10 cellular contexts compared by ENCODE assay signal in the genomic region with DNA sequence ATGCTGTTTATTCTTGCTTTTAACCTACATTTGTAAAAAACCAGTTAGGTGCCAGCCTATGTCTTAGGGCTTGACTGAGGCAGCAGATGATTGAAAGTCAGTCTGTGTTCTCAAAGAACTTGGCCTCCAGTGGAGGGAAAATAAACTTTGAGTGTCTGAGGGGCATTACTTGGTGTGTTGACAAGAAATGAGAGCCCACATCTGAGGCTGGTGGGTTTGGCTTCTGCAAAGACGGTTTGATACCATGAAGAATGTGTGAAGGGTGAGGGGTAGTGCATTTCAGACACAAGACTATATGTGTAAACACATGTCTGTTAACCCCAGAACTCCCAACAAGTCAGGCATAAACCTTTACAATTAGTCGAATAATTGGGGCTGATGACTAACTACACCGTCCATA.
"Had no signal": no experiment of that assay in that cellular context is flagged by ENCODE, and none has a peak within 500 bp of the region (broad histone marks: within the 10 kb centered on the region; RNA-seq: fewer than 3 reads in every experiment).

No MANE protein-coding gene starts in this region.

- H3K9me3 ChIP-seq: thoracic aorta had no signal

- H3K9ac ChIP-seq: neural progenitor cell had no signal

- H3K36me3 ChIP-seq: brain microvascular endothelial cell, neural progenitor cell, thoracic aorta had no signal

- H2AFZ ChIP-seq: neural progenitor cell had no signal

- H3K27me3 Mint-ChIP-seq: activated CD4-positive, alpha-beta T cell treated with anti-CD3 and anti-CD28 coated beads, Interleukin-2, amount 10 ng/mL, durations not matched to agents 24 days and 14 days had no signal

- H3K27ac ChIP-seq: brain microvascular endothelial cell, epithelial cell of prostate, neural progenitor cell, thoracic aorta had no signal

- H3K27me3 ChIP-seq: brain microvascular endothelial cell, neural progenitor cell had no signal

- ATAC-seq: sciatic nerve had no signal

- H3K4me3 ChIP-seq: neural progenitor cell, thoracic aorta had no signal

- DNase-seq: activated CD4-positive, alpha-beta T cell treated with anti-CD3 and anti-CD28 coated beads, Interleukin-2, amount 10 ng/mL, durations not matched to agents 24 days and 14 days; brain microvascular endothelial cell; dermis blood vessel endothelial cell; foreskin melanocyte had no signal

- H3K4me3 Mint-ChIP-seq: activated CD4-positive, alpha-beta T cell treated with anti-CD3 and anti-CD28 coated beads, Interleukin-2, amount 10 ng/mL, durations not matched to agents 24 days and 14 days; neural progenitor cell; T-helper 1 cell treated with Interleukin-12 subunit alpha and Interleukin-12 subunit beta and Interleukin-4 antibody, amounts not matched to agents 30 μg/mL and 1 μg/mL, for 36 hours had no signal

- H3K4me2 ChIP-seq: neural progenitor cell had no signal

- H3K9me3 Mint-ChIP-seq: activated CD4-positive, alpha-beta T cell treated with anti-CD3 and anti-CD28 coated beads, Interleukin-2, amount 10 ng/mL, durations not matched to agents 24 days and 14 days; activated naive CD4-positive, alpha-beta T cell treated with anti-CD3 and anti-CD28 coated beads, Interleukin-2, amount 50 U/mL, for 72 hours; neural progenitor cell; T-helper 1 cell treated with Interleukin-12 subunit alpha and Interleukin-12 subunit beta and Interleukin-4 antibody, amounts not matched to agents 30 μg/mL and 1 μg/mL, for 36 hours had no signal

- H3K27ac Mint-ChIP-seq: activated CD4-positive, alpha-beta T cell treated with anti-CD3 and anti-CD28 coated beads, Interleukin-2, amount 10 ng/mL, durations not matched to agents 24 days and 14 days; activated naive CD4-positive, alpha-beta T cell treated with anti-CD3 and anti-CD28 coated beads, Interleukin-2, amount 50 U/mL, for 72 hours; neural progenitor cell; T-helper 1 cell treated with Interleukin-12 subunit alpha and Interleukin-12 subunit beta and Interleukin-4 antibody, amounts not matched to agents 30 μg/mL and 1 μg/mL, for 36 hours had no signal
